22 cellular contexts compared by ENCODE assay signal in genomic region chr4:100261346-100261745, GRCh38.
"Had no signal": no experiment of that assay in that cellular context is flagged by ENCODE, and none has a peak within 500 bp of the region (broad histone marks: within the 10 kb centered on the region; RNA-seq: fewer than 3 reads in every experiment).

No MANE protein-coding gene starts in this region.

- H3K36me3 Mint-ChIP-seq: activated naive CD8-positive, alpha-beta T cell treated with anti-CD3 and anti-CD28 coated beads, Interleukin-2, amount 10 ng/mL, durations not matched to agents 7 days and 5 days had no signal

- H3K9me3 ChIP-seq: Peyer's patch, SJCRH30 had no signal

- H3K4me3 ChIP-seq: Peyer's patch, SJCRH30 had no signal

- DNase-seq: activated CD4-positive, alpha-beta T cell treated with anti-CD3 and anti-CD28 coated beads for 4 hours; activated CD4-positive, alpha-beta T cell treated with anti-CD3 and anti-CD28 coated beads, Interleukin-2, amount 50 U/mL, for 4 hours; activated CD8-positive, alpha-beta memory T cell treated with anti-CD3 and anti-CD28 coated beads, Interleukin-2, amount 50 U/mL, for 48 hours; activated CD8-positive, alpha-beta T cell treated with anti-CD3 and anti-CD28 coated beads, Interleukin-2, amount 10 ng/mL, durations not matched to agents 7 days and 5 days; activated naive CD4-positive, alpha-beta T cell treated with anti-CD3 and anti-CD28 coated beads, Interleukin-2, amount 50 U/mL, for 16 hours; activated naive CD8-positive, alpha-beta T cell treated with anti-CD3 and anti-CD28 coated beads, Interleukin-2, amount 10 ng/mL, durations not matched to agents 7 days and 5 days; activated T-cell treated with anti-CD3 and anti-CD28 coated beads, Interleukin-2, amount 50 U/mL, for 1 hour; cerebellar nuclear complex; Karpas-422; NCI-H1105 treated with DMSO at 0.1 percent for 48 hours; NCI-H1436 treated with DMSO at 0.1 percent for 48 hours; NCI-H187; NCI-H2081; NCI-H510A treated with DMSO at 0.1 percent for 48 hours; NCI-H69; NK-92 treated with Interleukin-12 subunit alpha and Interleukin-12 subunit beta, amount 100 ng/mL, for 24 hours; Peyer's patch; Right ventricle myocardium superior; SJCRH30 had no signal

- H3K27me3 ChIP-seq: Peyer's patch, SJCRH30 had no signal

- ATAC-seq: activated CD4-positive, CD25-positive, alpha-beta regulatory T cell treated with anti-CD3 and anti-CD28 coated beads, Interleukin-2, amount 50 U/mL, for 24 hours; activated CD8-positive, alpha-beta T cell treated with anti-CD3 and anti-CD28 coated beads, Interleukin-2, amount 10 ng/mL, durations not matched to agents 7 days and 5 days had no signal

- H3K4me1 ChIP-seq: Peyer's patch, SJCRH30 had no signal

- H3K27ac ChIP-seq: Peyer's patch, RWPE1, SJCRH30 had no signal

- H3K36me3 ChIP-seq: Peyer's patch, SJCRH30 had no signal

- H3K27ac Mint-ChIP-seq: activated CD8-positive, alpha-beta T cell treated with anti-CD3 and anti-CD28 coated beads, Interleukin-2, amount 10 ng/mL, durations not matched to agents 7 days and 5 days; activated naive CD8-positive, alpha-beta T cell treated with anti-CD3 and anti-CD28 coated beads, Interleukin-2, amount 10 ng/mL, durations not matched to agents 7 days and 5 days; T-helper 1 cell treated with Interleukin-12 subunit alpha and Interleukin-12 subunit beta and Interleukin-4 antibody, amounts not matched to agents 30 μg/mL and 1 μg/mL, for 36 hours had no signal

- H3K4me3 Mint-ChIP-seq: activated CD8-positive, alpha-beta T cell treated with anti-CD3 and anti-CD28 coated beads, Interleukin-2, amount 10 ng/mL, durations not matched to agents 7 days and 5 days; activated naive CD8-positive, alpha-beta T cell treated with anti-CD3 and anti-CD28 coated beads, Interleukin-2, amount 10 ng/mL, durations not matched to agents 7 days and 5 days; T-helper 1 cell treated with Interleukin-12 subunit alpha and Interleukin-12 subunit beta and Interleukin-4 antibody, amounts not matched to agents 30 μg/mL and 1 μg/mL, for 36 hours had no signal
